Comparison of ENCODE assay signal across 9 cellular contexts in genomic region chr11:15941206-15941770, GRCh38.
DNase-seq lines count a peak whose midpoint lies in the region; ATAC-seq, FAIRE-seq and TF ChIP-seq lines count a peak whose summit lies in the region.
"Had no signal": no experiment of that assay in that cellular context is flagged by ENCODE, and none has a peak within 500 bp of the region (broad histone marks: within the 10 kb centered on the region; RNA-seq: fewer than 3 reads in every experiment).

No MANE protein-coding gene starts in this region.

- H2AFZ ChIP-seq in K562 (ENCODE audit: low read depth, low read length) (peak overlapping the region; percentile 84), PC-9 (no peak overlapping the region)

- TF ChIP-seq CTCF in K562 (IDR thresholded peaks at IDR 0.05 in 2 of 3, conservative IDR thresholded peaks at IDR 0.05 in 1 of 3; ENCODE audit: insufficient read depth in 2 of 3, low read depth in 1 of 3, low read length in 3 of 3), result peak; percentile 88 to 97 (median 93)
- TF ChIP-seq CTCF in right lobe of liver (IDR thresholded peaks at IDR 0.05), result peak; percentile 89 to 98 (median 91)
- TF ChIP-seq CTCF in PC-9 (conservative IDR thresholded peaks at IDR 0.05), result no peak

- FAIRE-seq in GM12892 (lab: Jason Lieb, UNC) (no peak), K562 (lab: Jason Lieb, UNC) (peak; percentile 75)

- no peaks in the 10 kb centered on the region for H3K9me2 ChIP-seq in PC-9 (ENCODE audit: insufficient read depth)

- no peaks in the 10 kb centered on the region for H3F3A ChIP-seq in PC-9 (ENCODE audit: insufficient read depth, low read depth)

- in situ Hi-C loops in K562 (cut with MboI), result no loop called here

- H3K4me3 ChIP-seq in K562 (no peak overlapping the region), right lobe of liver (peak overlapping the region in 1 of 3 donors; percentile 36), PC-9 (no peak overlapping the region)
- H3K4me3 ChIP-seq: skin epidermis had no signal

- peaks cover 0 to 14% of the 10 kb centered on the region in 2 experiments; a peak in 3 of 5 replicates for H3K4me1 ChIP-seq in K562 (replicated peaks in 1 of 2; ENCODE audit: control insufficient read depth in 2 of 2, insufficient read depth in 2 of 2, low read length in 2 of 2)
- H3K4me1 ChIP-seq in right lobe of liver, result peaks cover 0 to 6% (median 0%) of the 10 kb centered on the region in 4 donors
- H3K4me1 ChIP-seq in PC-9 (replicated peaks; ENCODE audit: insufficient read depth), result no peaks in the 10 kb centered on the region

- H4K20me1 ChIP-seq in K562 (replicated peaks; ENCODE audit: control insufficient read depth, insufficient read depth, low read length), result no peaks in the 10 kb centered on the region
- no peaks in the 10 kb centered on the region for H4K20me1 ChIP-seq in PC-9 (ENCODE audit: insufficient read depth)

- DNase-seq in GM12892 (ENCODE audit: insufficient read length) (peak; percentile 63), K562 (ENCODE audit: extremely low read depth in 1 of 4, low spot score in 3 of 4) (peak; percentile 76 to 96 (median 92)), right lobe of liver (peak in 2 of 3 donors; percentile 61 to 63), PC-9 (no peak), SHP77 (lab: John Stamatoyannopoulos, UW) (no peak)

- BruUV-seq in K562 (replicated peaks; lab: Mats Ljungman, UMichigan) (no TSS peak), PC-9 (replicated peaks; lab: Mats Ljungman, UMichigan) (no TSS peak)

- no peaks in the 10 kb centered on the region for H3K36me3 ChIP-seq in K562 (ENCODE audit: control insufficient read depth, insufficient read depth, low read length)
- no peaks in the 10 kb centered on the region for H3K36me3 ChIP-seq in right lobe of liver
- H3K36me3 ChIP-seq in PC-9 (ENCODE audit: low read depth), result no peaks in the 10 kb centered on the region

- TF ChIP-seq RAD21 in K562 (CRISPR knock-in tag; conservative IDR thresholded peaks at IDR 0.05 in 1 of 2, IDR thresholded peaks at IDR 0.05 in 1 of 2), result peak; percentile 89 to 91

- no peaks in the 10 kb centered on the region for H3K9me1 ChIP-seq in K562 (ENCODE audit: control insufficient read depth, insufficient read depth, low read length)

- 20% methylated on average over 35 of the region's 36 CpGs for WGBS in K562 (ENCODE audit: insufficient coverage, low coverage, missing lambda C conversion rate)
- WGBS in right lobe of liver (ENCODE audit: insufficient coverage, low coverage, low lambda C conversion rate, missing lambda C conversion rate), result no CpG with 5 or more reads among the region's 36 CpGs

- H3K79me2 ChIP-seq in K562 (ENCODE audit: control insufficient read depth, insufficient read depth, low read length) (no peaks in the 10 kb centered on the region), PC-9 (ENCODE audit: low read depth) (no peaks in the 10 kb centered on the region)

- H3K27me3 ChIP-seq in K562 (ENCODE audit: control insufficient read depth in 2 of 2, insufficient read depth in 2 of 2, low read length in 2 of 2), result peaks cover 0 to 13% of the 10 kb centered on the region in 2 experiments; a peak in 3 of 5 replicates
- H3K27me3 ChIP-seq in right lobe of liver, result no peaks in the 10 kb centered on the region
- H3K27me3 ChIP-seq in PC-9 (ENCODE audit: insufficient read depth, low read depth), result no peaks in the 10 kb centered on the region

- H3K9ac ChIP-seq in K562 (ENCODE audit: insufficient read depth in 1 of 2, low read depth in 2 of 2, low read length in 2 of 2), result peak overlapping the region in 1 of 2 experiments; percentile 80; a peak in 2 of 4 replicates

- POLR2A ChIA-PET in K562 (lab: Yijun Ruan, JAX), result no interaction called here
- POLR2A ChIA-PET in PC-9 (lab: Charles Lee; ENCODE audit: unreplicated experiment), result no interaction called here

- H3K27ac ChIP-seq in K562 (ENCODE audit: extremely low read depth, low read depth, low read length), result no peak overlapping the region
- no peak overlapping the region for H3K27ac ChIP-seq in right lobe of liver
- no peak overlapping the region for H3K27ac ChIP-seq in PC-9
- H3K27ac ChIP-seq: skin epidermis had no signal

- CTCF ChIA-PET in K562 (lab: Yijun Ruan, JAX; ENCODE audit: low intra/inter-chr PET ratio) (interaction anchor here (1.0 to 2.1 kb wide), 3 partner anchors 89 to 671 kb away, joined by 3 to 14 read pairs (median 4); no protein-coding TSS in a partner anchor), PC-9 (lab: Charles Lee) (no interaction called here)

- H3K4me2 ChIP-seq in K562 (ENCODE audit: insufficient read depth, low read length) (peak overlapping the region; percentile 58), PC-9 (no peak overlapping the region)

- intact Hi-C loops in K562 (cut with micrococcal nuclease) (loop anchor here (5.0 to 10.0 kb wide), 3 partner anchors 46 to 666 kb away; no protein-coding TSS in a partner anchor), right lobe of liver (cut with DNase I) (no loop called here), PC-9 (cut with micrococcal nuclease; ENCODE audit: unreplicated experiment) (no loop called here)

- TF ChIP-seq EP300 in K562 (IDR thresholded peaks at IDR 0.05; ENCODE audit: low read length), result no peak

- H3K9me3 ChIP-seq in K562 (replicated peaks; ENCODE audit: control insufficient read depth, insufficient read depth, low read depth, low read length) (no peaks in the 10 kb centered on the region), right lobe of liver (no peaks in the 10 kb centered on the region), PC-9 (ENCODE audit: insufficient read depth, low read depth) (no peaks in the 10 kb centered on the region)

- ATAC-seq in HG03159 (IDR thresholded peaks at IDR 0.05; ENCODE audit: unreplicated experiment) (peak; percentile 57), K562 (peak; percentile 97), right lobe of liver (peak; percentile 84 to 87 (median 86)), GM21619 (IDR thresholded peaks at IDR 0.05; ENCODE audit: unreplicated experiment) (no peak), GM18861 (IDR thresholded peaks at IDR 0.05; ENCODE audit: unreplicated experiment) (no peak)

- TF ChIP-seq POLR2A in GM12892 (IDR thresholded peaks at IDR 0.05; ENCODE audit: low read depth, low read length), result no peak
- no peak for TF ChIP-seq POLR2A in K562 (conservative IDR thresholded peaks at IDR 0.05)
- TF ChIP-seq POLR2A in right lobe of liver (IDR thresholded peaks at IDR 0.05), result no peak

TF ChIP-seq in K562, 482 proteins besides CTCF, POLR2A, EP300 and RAD21 (continues in another document):
- TF ChIP-seq MEF2A (IDR thresholded peaks at IDR 0.05; ENCODE audit: control insufficient read depth, low read depth, low read length) (no peak), GTF3C2 (IDR thresholded peaks at IDR 0.05; ENCODE audit: borderline replicate concordance, extremely low read depth, insufficient read length) (no peak), ZNF224 (CRISPR knock-in tag; IDR thresholded peaks at IDR 0.05) (no peak), HEY1 (CRISPR knock-in tag; IDR thresholded peaks at IDR 0.05; ENCODE audit: borderline replicate concordance) (no peak), ATF6 (CRISPR knock-in tag; IDR thresholded peaks at IDR 0.05) (no peak), CEBPG (CRISPR knock-in tag; IDR thresholded peaks at IDR 0.05) (no peak), CEBPG (tag; conservative IDR thresholded peaks at IDR 0.05 in 1 of 2, IDR thresholded peaks at IDR 0.05 in 1 of 2) (no peak), ZNF444 (CRISPR knock-in tag; IDR thresholded peaks at IDR 0.05) (no peak)

Comparison
In these comparisons a context has a peak if more than half of its experiments do, and no peak if none do; other contexts are left out.
1. DNase-seq: peak in GM12892 (single experiment), K562 (4 of 4) and right lobe of liver (2 of 3); none in PC-9 (0 of 2) and SHP77 (0 of 2).
2. ATAC-seq: peak in HG03159 (single experiment), K562 (single experiment) and right lobe of liver (4 of 4); none in GM21619 (single experiment) and GM18861 (single experiment).